In genomic region chr1:16349847-16350406, GRCh38 we compare ENCODE assay signal across 1 cellular context.
A peak's percentile ranks its signal among the peaks of the same experiment; 100 is the strongest.
TF ChIP-seq lines count a peak whose summit lies in the region.

No MANE protein-coding gene starts in this region.

TF ChIP-seq in HepG2, 621 proteins besides CTCF, POLR2A, EP300 and RAD21:
- TF ChIP-seq SOX13 (IDR thresholded peaks at IDR 0.05) (no peak), SOX13 (CRISPR knock-in tag; conservative IDR thresholded peaks at IDR 0.05 in 1 of 2, IDR thresholded peaks at IDR 0.05 in 1 of 2) (no peak), CREB1 (IDR thresholded peaks at IDR 0.05) (0 out of 2 replicates have a peak, but pooled peaks have one; percentile 17), CREB1 (CRISPR knock-in tag; IDR thresholded peaks at IDR 0.05) (no peak), ATF7 (IDR thresholded peaks at IDR 0.05) (peak; percentile 58; the same call in 1 of the 2 replicates), ATF7 (CRISPR knock-in tag; IDR thresholded peaks at IDR 0.05) (no peak)
